9 cellular contexts compared by ENCODE assay signal in the genomic region with DNA sequence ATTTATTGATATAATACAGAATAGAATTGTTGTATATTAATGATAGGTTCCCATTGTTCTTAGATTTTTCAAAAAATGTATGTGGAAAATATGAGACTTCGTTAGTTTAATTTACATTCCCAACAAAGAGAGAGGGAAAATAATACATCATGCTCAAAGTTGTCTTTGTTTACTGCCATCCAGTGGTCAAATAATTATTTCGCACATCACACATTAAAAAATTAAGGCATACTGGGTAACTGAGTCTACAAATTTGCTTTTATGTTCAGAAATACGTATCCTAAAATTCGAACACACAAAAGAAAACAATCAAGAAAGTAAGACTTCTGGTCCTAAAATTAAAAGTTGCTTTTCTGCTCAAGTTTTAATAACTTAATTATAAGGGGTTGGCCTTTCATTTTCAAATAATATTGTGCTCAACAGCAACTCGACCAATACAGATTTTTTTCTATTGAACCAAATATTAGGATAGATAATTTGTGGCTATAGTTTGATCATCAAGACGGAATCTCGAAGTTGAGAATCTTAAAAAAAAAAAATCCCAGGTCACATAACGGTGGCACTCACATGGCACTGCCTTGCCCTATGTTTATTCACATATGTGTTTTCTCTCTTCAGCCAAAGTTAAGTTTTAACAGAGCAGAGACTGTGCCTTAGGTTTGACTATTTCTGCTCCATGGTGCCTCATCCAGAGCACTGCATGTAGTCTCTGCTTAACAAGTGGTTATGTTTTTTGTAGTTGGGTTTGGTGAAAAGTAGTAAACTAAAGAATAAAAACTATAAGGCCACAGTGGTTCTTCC. TPM values are rescaled to one million over a fixed set of nuclear protein-coding genes. Genes with fewer than 3 reads are reported as not detected.
DNase-seq lines count a peak whose midpoint lies in the region; ATAC-seq and FAIRE-seq lines count a peak whose summit lies in the region.
"Had no signal": no experiment of that assay in that cellular context is flagged by ENCODE, and none has a peak within 500 bp of the region (broad histone marks: within the 10 kb centered on the region; RNA-seq: fewer than 3 reads in every experiment).

No MANE protein-coding gene starts in this region.

- no peaks in the 10 kb centered on the region for H3K9me3 Mint-ChIP-seq in immature natural killer cell

- H3K36me3 ChIP-seq in SK-N-MC (ENCODE audit: insufficient read depth, low read length) = no peaks in the 10 kb centered on the region

- H3K27ac Mint-ChIP-seq in immature natural killer cell = peak overlapping the region; percentile 53 to 88 (median 82)

- peak; percentile 33 for FAIRE-seq in GM18507 (lab: Jason Lieb, UNC)

- peaks cover 76 to 96% of the 10 kb centered on the region in 2 donors for H3K4me1 Mint-ChIP-seq in immature natural killer cell

- peaks cover 0 to 6% (median 0%) of the 10 kb centered on the region in 3 donors for H3K36me3 Mint-ChIP-seq in immature natural killer cell

- H3K4me3 Mint-ChIP-seq in immature natural killer cell = peak overlapping the region; percentile 2 to 81 (median 75)

- DNase-seq in AG20443 (ENCODE audit: low spot score) (peak; percentile 11), GM18507 (ENCODE audit: extremely low spot score, insufficient read length, low read depth) (no peak), SK-N-MC (ENCODE audit: low read depth, low spot score) (no peak), immature natural killer cell (no peak), NCI-H2171 (lab: John Stamatoyannopoulos, UW) (no peak), left colon (no peak), NCI-H2196 (lab: John Stamatoyannopoulos, UW; ENCODE audit: unreplicated experiment) (no peak)
- DNase-seq: activated CD4-positive, alpha-beta T cell treated with anti-CD3 and anti-CD28 coated beads for 48 hours had no signal

- no peaks in the 10 kb centered on the region for H3K9me3 ChIP-seq in SK-N-MC (ENCODE audit: low read depth, low read length)

- peak overlapping the region; percentile 39; the same call in 1 of the 2 replicates for H3K27ac ChIP-seq in SK-N-MC

- no peak overlapping the region for H3K9ac ChIP-seq in SK-N-MC (ENCODE audit: insufficient read length)

- H3K27me3 Mint-ChIP-seq in immature natural killer cell (ENCODE audit: low read depth in 3 of 3) = peaks cover 0 to 2% (median 1%) of the 10 kb centered on the region in 3 donors

- no peak overlapping the region for H3K4me3 ChIP-seq in SK-N-MC

- ATAC-seq in left colon (no peak), GM19328 (IDR thresholded peaks at IDR 0.05; ENCODE audit: unreplicated experiment) (no peak)

- intact Hi-C loops in left colon (cut with DNase I, micrococcal nuclease) = no loop called here

RNA-seq across cellular contexts. Expression of a gene that starts 12.3 kb away (rescaled TPM):
- polyA plus RNA-seq in immature natural killer cell = 10 to 100 TPM; 58.2 to 88.0 (median 70.8) TPM
- total RNA-seq in left colon = 1 to 10 TPM; 2.4 to 6.4 TPM
